Comparison of ENCODE assay signal across 1 cellular context in genomic region chr11:62610814-62611704, GRCh38.
TF ChIP-seq lines count a peak whose summit lies in the region.

No MANE protein-coding gene starts in this region.

TF ChIP-seq in GM12878, 131 proteins besides CTCF, POLR2A, EP300 and RAD21:
- no peak for TF ChIP-seq YBX1 (IDR thresholded peaks at IDR 0.05)
- no peak for TF ChIP-seq SIN3A (IDR thresholded peaks at IDR 0.05; ENCODE audit: low read depth, low read length)
- TF ChIP-seq E2F4 (IDR thresholded peaks at IDR 0.05; ENCODE audit: low read depth, low read length) = no peak
- TF ChIP-seq CUX1 (IDR thresholded peaks at IDR 0.05; ENCODE audit: insufficient replicate concordance, low read depth, low read length) = no peak
- TF ChIP-seq RFX5 (IDR thresholded peaks at IDR 0.05; ENCODE audit: low read depth, low read length) = no peak
- no peak for TF ChIP-seq ZBTB40 (IDR thresholded peaks at IDR 0.05; ENCODE audit: borderline replicate concordance)
- TF ChIP-seq HDGF (IDR thresholded peaks at IDR 0.05) = no peak
- TF ChIP-seq SP1 (IDR thresholded peaks at IDR 0.05; ENCODE audit: low read depth, low read length) = no peak
- no peak for TF ChIP-seq ZNF622 (IDR thresholded peaks at IDR 0.05)
- TF ChIP-seq NFIC (IDR thresholded peaks at IDR 0.05; ENCODE audit: low read depth, low read length) = no peak
- no peak for TF ChIP-seq SUZ12 (IDR thresholded peaks at IDR 0.05; ENCODE audit: unreplicated experiment)
- no peak for TF ChIP-seq SPI1 (IDR thresholded peaks at IDR 0.05; ENCODE audit: borderline replicate concordance, insufficient read depth, low read depth, low read length)
- TF ChIP-seq HSF1 (IDR thresholded peaks at IDR 0.05; ENCODE audit: low read depth, low read length) = no peak
- TF ChIP-seq BCLAF1 (IDR thresholded peaks at IDR 0.05) = no peak
- no peak for TF ChIP-seq NFYA (IDR thresholded peaks at IDR 0.05; ENCODE audit: borderline replicate concordance, low read depth, low read length)
- TF ChIP-seq USF2 (IDR thresholded peaks at IDR 0.05; ENCODE audit: borderline replicate concordance, low read depth, low read length) = no peak
- TF ChIP-seq ZSCAN29 (IDR thresholded peaks at IDR 0.05) = no peak
- TF ChIP-seq CBX5 (IDR thresholded peaks at IDR 0.05; ENCODE audit: low read depth) = no peak
